ENCODE assay signal across 9 cellular contexts in genomic region chr18:63022429-63023022, GRCh38.
DNase-seq lines count a peak whose midpoint lies in the region; ATAC-seq, FAIRE-seq and TF ChIP-seq lines count a peak whose summit lies in the region.
"Had no signal": no experiment of that assay in that cellular context is flagged by ENCODE, and none has a peak within 500 bp of the region (broad histone marks: within the 10 kb centered on the region; RNA-seq: fewer than 3 reads in every experiment).

No MANE protein-coding gene starts in this region.

- H3K4me3 Mint-ChIP-seq in CD14-positive monocyte: no peak overlapping the region
- H3K4me3 Mint-ChIP-seq: activated naive CD8-positive, alpha-beta T cell had no signal

- in situ Hi-C loops in GM13977 (cut with MboI; ENCODE audit: low pct_unique_long_range_greater_than_20kb, low sequenced_read_pairs, unreplicated experiment) (loop anchor here (25.0 kb wide), 2 partner anchors 115 to 815 kb away; no protein-coding TSS in a partner anchor), astrocyte of the spinal cord (cut with HindIII; ENCODE audit: low sequenced_read_pairs) (no loop called here), HepG2 (cut with HindIII; ENCODE audit: extremely low pct_ligation_motif_present, low pct_unique_long_range_greater_than_20kb) (loop anchor here (25.0 kb wide), 1 partner anchor 815 kb away; no protein-coding TSS in a partner anchor)

- H3K27ac Mint-ChIP-seq in CD14-positive monocyte: no peak overlapping the region
- H3K27ac Mint-ChIP-seq: activated naive CD8-positive, alpha-beta T cell had no signal

- no peak for TF ChIP-seq RAD21 in HepG2 (CRISPR knock-in tag; IDR thresholded peaks at IDR 0.05)

- no peak overlapping the region for H2AFZ ChIP-seq in HepG2 (ENCODE audit: low read length)

- H3K4me3 ChIP-seq in astrocyte of the spinal cord (ENCODE audit: low read depth, low read length): no peak overlapping the region
- H3K4me3 ChIP-seq in HepG2 (replicated peaks in 1 of 3; ENCODE audit: insufficient read depth in 1 of 3, low read depth in 2 of 3, low read length in 3 of 3): no peak overlapping the region

- no TSS peak for BruUV-seq in HepG2 (replicated peaks; lab: Mats Ljungman, UMichigan)

- FAIRE-seq in HepG2 (lab: Jason Lieb, UNC): no peak

- CTCF ChIA-PET in HepG2 (lab: Yijun Ruan, JAX; ENCODE audit: low intra/inter-chr PET ratio, low total read pairs): interaction anchor here (1.8 kb wide), 1 partner anchor 301 kb away, joined by 4 read pairs; no protein-coding TSS in a partner anchor

- no peaks in the 10 kb centered on the region for H4K20me1 ChIP-seq in HepG2 (ENCODE audit: insufficient read depth, low read length)

- H3K9me3 Mint-ChIP-seq in CD14-positive monocyte: peaks cover 3 to 13% (median 9%) of the 10 kb centered on the region in 7 donors

- ATAC-seq in HepG2 (peak; percentile 89), HG02870 (IDR thresholded peaks at IDR 0.05; ENCODE audit: unreplicated experiment) (no peak), HG02610 (IDR thresholded peaks at IDR 0.05; ENCODE audit: unreplicated experiment) (no peak)

- H3K9ac ChIP-seq in HepG2 (ENCODE audit: insufficient read depth, low read depth, low read length): no peak overlapping the region

- H3K27ac ChIP-seq in HepG2 (ENCODE audit: extremely low read length, insufficient read depth, low read length): no peak overlapping the region

- no peaks in the 10 kb centered on the region for H3K36me3 ChIP-seq in HepG2 (replicated peaks in 1 of 2; ENCODE audit: control insufficient read depth in 1 of 2, insufficient read depth in 2 of 2, low read length in 2 of 2)

- no peaks in the 10 kb centered on the region for H3K9me3 ChIP-seq in HepG2 (ENCODE audit: low read length)

- WGBS in HepG2 (ENCODE audit: low lambda C conversion rate): 33% methylated on average over 18 of the region's 26 CpGs

- no peak for TF ChIP-seq EP300 in HepG2 (IDR thresholded peaks at IDR 0.05; ENCODE audit: low read depth in 2 of 2, low read length in 2 of 2)
- TF ChIP-seq EP300 in HepG2 (CRISPR knock-in tag; IDR thresholded peaks at IDR 0.05; ENCODE audit: borderline replicate concordance): no peak

- DNase-seq in CD14-positive monocyte (ENCODE audit: low spot score) (no peak), GM13977 (ENCODE audit: low spot score) (no peak), astrocyte of the spinal cord (ENCODE audit: low read depth, low spot score) (no peak), HepG2 (ENCODE audit: low spot score) (no peak), DMS79 (lab: John Stamatoyannopoulos, UW) (no peak)
- DNase-seq: T-helper 9 cell had no signal

- H3K4me2 ChIP-seq in HepG2 (ENCODE audit: low read depth, low read length): no peak overlapping the region

- POLR2A ChIA-PET in HepG2 (lab: Yijun Ruan, JAX): no interaction called here

- no peaks in the 10 kb centered on the region for H3K79me2 ChIP-seq in HepG2 (ENCODE audit: insufficient read depth, low read length)

- intact Hi-C loops in CD14-positive monocyte (cut with micrococcal nuclease) (no loop called here), HepG2 (cut with micrococcal nuclease; ENCODE audit: unreplicated experiment) (no loop called here)

- peaks cover 0 to 5% of the 10 kb centered on the region in 2 donors for H3K36me3 Mint-ChIP-seq in CD14-positive monocyte

- peaks cover 0 to 14% of the 10 kb centered on the region in 2 experiments; a peak in 4 of 5 replicates for H3K27me3 ChIP-seq in HepG2 (ENCODE audit: control insufficient read depth in 1 of 2, insufficient read depth in 2 of 2, low read length in 2 of 2)

- peak; percentile 52 for TF ChIP-seq CTCF in CD14-positive monocyte (IDR thresholded peaks at IDR 0.05)
- peak; percentile 41 for TF ChIP-seq CTCF in GM13977 (IDR thresholded peaks at IDR 0.05; ENCODE audit: extremely low read depth, insufficient read depth, missing control alignments)
- TF ChIP-seq CTCF in astrocyte of the spinal cord (IDR thresholded peaks at IDR 0.05; ENCODE audit: low read depth, low read length): peak; percentile 52
- TF ChIP-seq CTCF in HepG2 (CRISPR knock-in tag; IDR thresholded peaks at IDR 0.05): peak; percentile 76

- H3K27me3 Mint-ChIP-seq in CD14-positive monocyte (ENCODE audit: low read depth in 3 of 3): peaks cover 0 to 3% (median 0%) of the 10 kb centered on the region in 3 donors

- no peak for TF ChIP-seq POLR2A in HepG2 (IDR thresholded peaks at IDR 0.05; ENCODE audit: insufficient read depth in 1 of 2, low read depth in 2 of 2, low read length in 2 of 2)

- H3K4me1 Mint-ChIP-seq in CD14-positive monocyte: no peaks in the 10 kb centered on the region

- H3K4me1 ChIP-seq in HepG2 (ENCODE audit: insufficient read depth, low read length): no peaks in the 10 kb centered on the region

TF ChIP-seq in HepG2, 621 proteins besides CTCF, POLR2A, EP300 and RAD21:
- TF ChIP-seq STAG1 (CRISPR knock-in tag; IDR thresholded peaks at IDR 0.05): peak; percentile 45
- TF ChIP-seq MAX (IDR thresholded peaks at IDR 0.05): peak; percentile 24; the same call in 1 of the 2 replicates
- peak; percentile 29; the same call in 1 of the 2 replicates for TF ChIP-seq ZNF687 (CRISPR knock-in tag; IDR thresholded peaks at IDR 0.05)
- peak; percentile 36 for TF ChIP-seq XRCC5 (optimal IDR thresholded peaks at IDR 0.05; ENCODE audit: low read length)
- peak; percentile 89 for TF ChIP-seq ZBTB33 (CRISPR knock-in tag; IDR thresholded peaks at IDR 0.05)
- TF ChIP-seq BATF2 (CRISPR knock-in tag; IDR thresholded peaks at IDR 0.05): no peak
